ENCODE assay signal across 16 cellular contexts in genomic region chr7:147182859-147183258, GRCh38.
DNase-seq lines count a peak whose midpoint lies in the region; ATAC-seq and TF ChIP-seq lines count a peak whose summit lies in the region.
"Had no signal": no experiment of that assay in that cellular context is flagged by ENCODE, and none has a peak within 500 bp of the region (broad histone marks: within the 10 kb centered on the region; RNA-seq: fewer than 3 reads in every experiment).

No MANE protein-coding gene starts in this region.

- POLR2A ChIA-PET in OCI-LY7 (lab: Charles Lee): interaction anchor here (0.9 to 1.0 kb wide), 2 partner anchors 10 to 14 kb away, joined by 3 read pairs; no protein-coding TSS in a partner anchor

- ATAC-seq in esophagus mucosa: no peak
- ATAC-seq: Right ventricle myocardium inferior had no signal

- no peak overlapping the region for H3K27ac ChIP-seq in OCI-LY7 (ENCODE audit: low read depth, low read length, poor library complexity, severe bottlenecking)

- intact Hi-C loops in OCI-LY7 (cut with micrococcal nuclease; ENCODE audit: unreplicated experiment): no loop called here

- TF ChIP-seq CTCF in fibroblast of pulmonary artery (IDR thresholded peaks at IDR 0.05; ENCODE audit: low read length, missing control alignments) (no peak), OCI-LY7 (conservative IDR thresholded peaks at IDR 0.05; ENCODE audit: low read length) (no peak)

- H3K9me3 ChIP-seq in OCI-LY7 (ENCODE audit: low read length): no peaks in the 10 kb centered on the region
- H3K9me3 ChIP-seq: HAP-1 had no signal

- DNase-seq in GM04503 (ENCODE audit: low read depth): peak; percentile 0
- peak; percentile 30 for DNase-seq in amniotic stem cell (lab: John Stamatoyannopoulos, UW)
- peak; percentile 39 for DNase-seq in fibroblast of pulmonary artery (ENCODE audit: low read depth)
- DNase-seq in stromal cell of bone marrow (ENCODE audit: low read depth): peak; percentile 65
- DNase-seq in stimulated activated CD4-positive, alpha-beta T cell treated with anti-CD3 and anti-CD28 coated beads, Interleukin-4, amount 100 ng/mL, for 4 hours: no peak
- no peak for DNase-seq in activated CD4-positive, alpha-beta T cell treated with anti-CD3 and anti-CD28 coated beads for 4 hours
- DNase-seq in OCI-LY7 (ENCODE audit: low spot score): no peak
- DNase-seq: CD4-positive, alpha-beta memory T cell; DMS153; MM.1S; NCI-H1092; NCI-H1436 treated with DMSO at 0.1 percent for 48 hours; NCI-H2029 had no signal

- H2AFZ ChIP-seq in OCI-LY7 (ENCODE audit: low read length): no peak overlapping the region

- no peaks in the 10 kb centered on the region for H4K20me1 ChIP-seq in OCI-LY7 (ENCODE audit: insufficient read depth, low read length)

- H3K79me2 ChIP-seq in OCI-LY7 (ENCODE audit: insufficient read depth, low read depth, low read length): no peaks in the 10 kb centered on the region

- BruUV-seq in OCI-LY7 (replicated peaks; lab: Mats Ljungman, UMichigan): no TSS peak

- no peak overlapping the region for H3K4me2 ChIP-seq in OCI-LY7 (ENCODE audit: low read length)

- no peaks in the 10 kb centered on the region for H3K9me2 ChIP-seq in OCI-LY7 (ENCODE audit: insufficient read depth, low read length)

- H3K4me1 ChIP-seq in OCI-LY7 (ENCODE audit: insufficient read depth, low read length, poor library complexity, severe bottlenecking): no peaks in the 10 kb centered on the region
- H3K4me1 ChIP-seq: HAP-1 had no signal

- H3K4me3 ChIP-seq in fibroblast of pulmonary artery (replicated peaks; ENCODE audit: low read depth, low read length) (no peak overlapping the region), OCI-LY7 (ENCODE audit: low read depth, low read length, poor library complexity, severe bottlenecking) (no peak overlapping the region)
- H3K4me3 ChIP-seq: HAP-1 had no signal

- H3K36me3 ChIP-seq in OCI-LY7 (ENCODE audit: insufficient read depth, low read length): no peaks in the 10 kb centered on the region
- H3K36me3 ChIP-seq: HAP-1 had no signal

- CTCF ChIA-PET in OCI-LY7 (lab: Charles Lee; ENCODE audit: unreplicated experiment): no interaction called here

Comparison
In these comparisons a context has a peak if more than half of its experiments do, and no peak if none do; other contexts are left out.
1. DNase-seq: peak in GM04503 (single experiment), amniotic stem cell (single experiment), fibroblast of pulmonary artery (single experiment) and stromal cell of bone marrow (single experiment); none in stimulated activated CD4-positive, alpha-beta T cell treated with anti-CD3 and anti-CD28 coated beads, Interleukin-4, amount 100 ng/mL, for 4 hours (0 of 2), activated CD4-positive, alpha-beta T cell treated with anti-CD3 and anti-CD28 coated beads for 4 hours (0 of 2) and OCI-LY7 (single experiment).